ENCODE assay signal across 9 cellular contexts in genomic region chrX:135295944-135296305, GRCh38. TPM values are rescaled to one million over a fixed set of nuclear protein-coding genes. Genes with fewer than 3 reads are reported as not detected.
A peak's percentile ranks its signal among the peaks of the same experiment; 100 is the strongest.
DNase-seq lines count a peak whose midpoint lies in the region; ATAC-seq and TF ChIP-seq lines count a peak whose summit lies in the region.
"Had no signal": no experiment of that assay in that cellular context is flagged by ENCODE, and none has a peak within 500 bp of the region (broad histone marks: within the 10 kb centered on the region; RNA-seq: fewer than 3 reads in every experiment).

No MANE protein-coding gene starts in this region.

- peak overlapping the region; percentile 83 for H3K4me3 Mint-ChIP-seq in activated T-helper 2 cell treated with anti-CD3 and anti-CD28 coated beads, Interferon-gamma antibody, Interleukin-2, Interleukin-4, amounts not matched to agents 10 μg/mL and 5 μg/mL and 100 μg/mL, durations not matched to agents 14 hours and 24 hours and 36 hours (ENCODE audit: low read depth)
- peak overlapping the region; percentile 83 for H3K4me3 Mint-ChIP-seq in neural crest cell

- no peak overlapping the region for H3K4me2 ChIP-seq in PC-9

- no peaks in the 10 kb centered on the region for H3K79me2 ChIP-seq in PC-9 (ENCODE audit: low read depth)

- no peaks in the 10 kb centered on the region for H3K4me1 ChIP-seq in PC-9 (replicated peaks; ENCODE audit: insufficient read depth)

- peaks cover 23% of the 10 kb centered on the region for H3K36me3 Mint-ChIP-seq in activated T-helper 2 cell treated with anti-CD3 and anti-CD28 coated beads, Interferon-gamma antibody, Interleukin-2, Interleukin-4, amounts not matched to agents 10 μg/mL and 5 μg/mL and 100 μg/mL, durations not matched to agents 14 hours and 24 hours and 36 hours (ENCODE audit: low read depth)
- peaks cover 11% of the 10 kb centered on the region for H3K36me3 Mint-ChIP-seq in neural crest cell (ENCODE audit: low read depth)

- TF ChIP-seq CTCF in neural crest cell (conservative IDR thresholded peaks at IDR 0.05) (no peak), PC-9 (conservative IDR thresholded peaks at IDR 0.05) (no peak)

- H3K27ac Mint-ChIP-seq in activated T-helper 2 cell treated with anti-CD3 and anti-CD28 coated beads, Interferon-gamma antibody, Interleukin-2, Interleukin-4, amounts not matched to agents 10 μg/mL and 5 μg/mL and 100 μg/mL, durations not matched to agents 14 hours and 24 hours and 36 hours, result peak overlapping the region; percentile 63
- H3K27ac Mint-ChIP-seq in neural crest cell (ENCODE audit: unreplicated experiment), result no peak overlapping the region

- H4K20me1 ChIP-seq in PC-9 (ENCODE audit: insufficient read depth), result no peaks in the 10 kb centered on the region

- no TSS peak for BruUV-seq in PC-9 (replicated peaks; lab: Mats Ljungman, UMichigan)

- intact Hi-C loops in activated T-helper 2 cell treated with anti-CD3 and anti-CD28 coated beads, Interferon-gamma antibody, Interleukin-2, Interleukin-4, amounts not matched to agents 10 μg/mL and 5 μg/mL and 100 μg/mL, durations not matched to agents 14 hours and 24 hours and 36 hours (cut with micrococcal nuclease), result loop anchor here (5.0 kb wide), 1 partner anchor 126 kb away; the partner anchor contains the start of gene SMIM10L2A
- intact Hi-C loops in PC-9 (cut with micrococcal nuclease; ENCODE audit: unreplicated experiment) (no loop called here), head of caudate nucleus (cut with DNase I) (no loop called here)

- H3K4me1 Mint-ChIP-seq in activated T-helper 2 cell treated with anti-CD3 and anti-CD28 coated beads, Interferon-gamma antibody, Interleukin-2, Interleukin-4, amounts not matched to agents 10 μg/mL and 5 μg/mL and 100 μg/mL, durations not matched to agents 14 hours and 24 hours and 36 hours (ENCODE audit: low read depth), result peaks cover 5% of the 10 kb centered on the region
- peaks cover 9% of the 10 kb centered on the region for H3K4me1 Mint-ChIP-seq in neural crest cell

- no peaks in the 10 kb centered on the region for H3K9me2 ChIP-seq in PC-9 (ENCODE audit: insufficient read depth)

- H3K27ac ChIP-seq in PC-9, result no peak overlapping the region

- H3K9me3 Mint-ChIP-seq in activated T-helper 2 cell treated with anti-CD3 and anti-CD28 coated beads, Interferon-gamma antibody, Interleukin-2, Interleukin-4, amounts not matched to agents 10 μg/mL and 5 μg/mL and 100 μg/mL, durations not matched to agents 14 hours and 24 hours and 36 hours, result peaks cover 14% of the 10 kb centered on the region
- H3K9me3 Mint-ChIP-seq in neural crest cell, result peaks cover 6% of the 10 kb centered on the region

- no peak overlapping the region for H2AFZ ChIP-seq in PC-9

- POLR2A ChIA-PET in PC-9 (lab: Charles Lee; ENCODE audit: unreplicated experiment), result no interaction called here

- no peaks in the 10 kb centered on the region for H3F3A ChIP-seq in PC-9 (ENCODE audit: insufficient read depth, low read depth)

- ATAC-seq in GM18868 (IDR thresholded peaks at IDR 0.05; ENCODE audit: unreplicated experiment), result peak; percentile 62
- ATAC-seq in HG02623 (IDR thresholded peaks at IDR 0.05; ENCODE audit: unreplicated experiment), result peak; percentile 32

- no peaks in the 10 kb centered on the region for H3K36me3 ChIP-seq in PC-9 (ENCODE audit: low read depth)

- H3K4me3 ChIP-seq in PC-9, result no peak overlapping the region

- no peaks in the 10 kb centered on the region for H3K27me3 ChIP-seq in PC-9 (ENCODE audit: insufficient read depth, low read depth)

- CTCF ChIA-PET in PC-9 (lab: Charles Lee), result no interaction called here

- no peaks in the 10 kb centered on the region for H3K9me3 ChIP-seq in PC-9 (ENCODE audit: insufficient read depth, low read depth)

- H3K27me3 Mint-ChIP-seq in activated T-helper 2 cell treated with anti-CD3 and anti-CD28 coated beads, Interferon-gamma antibody, Interleukin-2, Interleukin-4, amounts not matched to agents 10 μg/mL and 5 μg/mL and 100 μg/mL, durations not matched to agents 14 hours and 24 hours and 36 hours (ENCODE audit: low read depth), result no peaks in the 10 kb centered on the region
- no peaks in the 10 kb centered on the region for H3K27me3 Mint-ChIP-seq in neural crest cell (ENCODE audit: low read depth)

- DNase-seq in activated T-helper 2 cell treated with anti-CD3 and anti-CD28 coated beads, Interferon-gamma antibody, Interleukin-2, Interleukin-4, amounts not matched to agents 10 μg/mL and 5 μg/mL and 100 μg/mL, durations not matched to agents 14 hours and 24 hours and 36 hours (ENCODE audit: low spot score), result no peak
- DNase-seq in neural crest cell (ENCODE audit: low read depth, low spot score) (no peak), PC-9 (no peak), head of caudate nucleus (no peak), SKM-1 (lab: John Stamatoyannopoulos, UW; ENCODE audit: unreplicated experiment) (no peak), DMS 273 (lab: John Stamatoyannopoulos, UW; ENCODE audit: unreplicated experiment) (no peak)

RNA-seq across cellular contexts. Expression of gene ETDC, which starts 13.4 kb away (rescaled TPM):
- total RNA-seq in activated T-helper 2 cell treated with anti-CD3 and anti-CD28 coated beads, Interferon-gamma antibody, Interleukin-2, Interleukin-4, amounts not matched to agents 10 μg/mL and 5 μg/mL and 100 μg/mL, durations not matched to agents 14 hours and 24 hours and 36 hours, result not detected in 2 replicates
- total RNA-seq in neural crest cell, result not detected in 2 replicates
- not detected in 2 replicates for total RNA-seq in PC-9 (2021)
- total RNA-seq: M059J had no signal

RNA-seq across cellular contexts. Expression of gene ETDA, which starts 44.1 kb away (rescaled TPM):
- total RNA-seq in activated T-helper 2 cell treated with anti-CD3 and anti-CD28 coated beads, Interferon-gamma antibody, Interleukin-2, Interleukin-4, amounts not matched to agents 10 μg/mL and 5 μg/mL and 100 μg/mL, durations not matched to agents 14 hours and 24 hours and 36 hours, result not detected in 2 replicates
- total RNA-seq in neural crest cell (not detected in 2 replicates), PC-9 (2021) (not detected in 2 replicates)
- total RNA-seq: M059J had no signal

RNA-seq across cellular contexts. Expression of gene ZNF75D, which starts 48.0 kb away (rescaled TPM):
- 4.0 and 4.8 TPM in 2 replicates for total RNA-seq in activated T-helper 2 cell treated with anti-CD3 and anti-CD28 coated beads, Interferon-gamma antibody, Interleukin-2, Interleukin-4, amounts not matched to agents 10 μg/mL and 5 μg/mL and 100 μg/mL, durations not matched to agents 14 hours and 24 hours and 36 hours
- total RNA-seq in neural crest cell (6.5 and 6.8 TPM in 2 replicates), PC-9 (2021) (10.6 and 14.9 TPM in 2 replicates)

RNA-seq across cellular contexts. Expression of gene ZNF449, which starts 48.7 kb away (rescaled TPM):
- 0.62 and 1.0 TPM in 2 replicates for total RNA-seq in activated T-helper 2 cell treated with anti-CD3 and anti-CD28 coated beads, Interferon-gamma antibody, Interleukin-2, Interleukin-4, amounts not matched to agents 10 μg/mL and 5 μg/mL and 100 μg/mL, durations not matched to agents 14 hours and 24 hours and 36 hours
- total RNA-seq in neural crest cell (7.7 and 7.9 TPM in 2 replicates), PC-9 (2021) (11.7 and 12.1 TPM in 2 replicates)
